Comparison of ENCODE assay signal across 9 cellular contexts in the genomic region with DNA sequence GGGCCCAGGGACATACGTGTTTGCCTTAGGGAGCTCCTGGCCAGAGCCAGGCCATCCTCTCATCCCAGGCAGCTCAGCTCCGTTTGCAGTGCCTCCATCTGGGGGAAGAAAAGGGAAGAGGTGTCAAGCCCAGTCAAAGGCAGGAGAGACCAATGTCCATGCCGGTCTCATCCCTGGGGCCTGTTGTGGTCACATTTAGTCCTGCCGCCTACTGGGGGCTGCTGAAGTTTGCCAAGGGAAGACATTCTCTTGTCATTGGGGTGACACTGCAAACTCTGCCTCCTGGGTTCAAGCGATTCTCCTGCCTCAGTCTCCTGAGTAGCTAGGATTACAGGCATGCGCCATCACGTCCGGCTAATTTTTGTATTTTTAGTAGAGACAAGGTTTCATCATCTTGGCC.
"Had no signal": no experiment of that assay in that cellular context is flagged by ENCODE, and none has a peak within 500 bp of the region (broad histone marks: within the 10 kb centered on the region; RNA-seq: fewer than 3 reads in every experiment).

No MANE protein-coding gene starts in this region.

- H3K9me3 ChIP-seq: HAP-1 had no signal

- DNase-seq: GOT3, H7, H9, HCEC 1CT, HFFc6 had no signal

- H3K36me3 ChIP-seq: HAP-1 had no signal

- H3K4me1 ChIP-seq: HAP-1 had no signal

- H3K9me3 Mint-ChIP-seq: GM23338, H9, HFFc6 had no signal

- H3K27ac ChIP-seq: GM23248 had no signal

- H3K4me3 ChIP-seq: GM23248, GM23338, HAP-1 had no signal

- ATAC-seq: GM23338, HCT116 had no signal

- H3K27ac Mint-ChIP-seq: GM23338, H9, HFFc6 had no signal

- H3K4me3 Mint-ChIP-seq: GM23338, H9, HFFc6 had no signal
